Comparison of ENCODE assay signal across 6 cellular contexts in genomic region chr7:74821259-74821658, GRCh38. TPM values are rescaled to one million over a fixed set of nuclear protein-coding genes. Genes with fewer than 3 reads are reported as not detected.
"Had no signal": no experiment of that assay in that cellular context is flagged by ENCODE, and none has a peak within 500 bp of the region (broad histone marks: within the 10 kb centered on the region; RNA-seq: fewer than 3 reads in every experiment).

No MANE protein-coding gene starts in this region.

RNA-seq across cellular contexts. Expression of gene NCF1, which starts 47.4 kb away (rescaled TPM):
- total RNA-seq: PC-3, RPMI7951, SJCRH30, SJSA1, SK-MEL-5 had no signal
- polyA plus RNA-seq: SK-N-SH had no signal
